In the genomic region with DNA sequence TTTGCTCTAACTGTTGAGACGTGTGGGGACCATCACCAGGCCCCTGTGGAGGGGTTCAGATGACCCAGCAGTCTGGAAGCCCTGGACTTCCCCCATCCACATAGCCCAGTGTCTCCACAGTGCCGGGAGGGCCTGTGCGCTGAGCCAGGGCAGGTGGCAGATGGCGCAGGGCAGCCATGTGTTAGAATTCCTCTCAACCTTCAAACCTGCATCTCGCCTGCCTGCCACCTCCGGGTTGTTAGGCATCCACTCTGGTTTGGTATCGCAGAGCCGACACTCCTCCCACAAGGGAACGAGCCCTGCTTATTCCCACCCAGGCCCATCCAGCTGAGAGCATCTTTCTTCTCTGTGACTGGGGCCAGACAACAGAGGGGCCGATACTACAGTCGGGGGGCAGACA, we compare ENCODE assay signal across 16 cellular contexts.
DNase-seq lines count a peak whose midpoint lies in the region; ATAC-seq, FAIRE-seq and TF ChIP-seq lines count a peak whose summit lies in the region.
"Had no signal": no experiment of that assay in that cellular context is flagged by ENCODE, and none has a peak within 500 bp of the region (broad histone marks: within the 10 kb centered on the region; RNA-seq: fewer than 3 reads in every experiment).

No MANE protein-coding gene starts in this region.

- H3K36me3 ChIP-seq in BLaER1 treated with 17β-estradiol and CSF1 and Interleukin-3, amounts not matched to agents 10 nM and 100 nM = no peaks in the 10 kb centered on the region
- H3K36me3 ChIP-seq in lower lobe of right lung (peaks cover 11% of the 10 kb centered on the region), osteoblast (ENCODE audit: insufficient read depth, low read length) (no peaks in the 10 kb centered on the region)
- H3K36me3 ChIP-seq: BE2C, HAP-1 had no signal

- H3K4me2 ChIP-seq in BLaER1 treated with 17β-estradiol and CSF1 and Interleukin-3, amounts not matched to agents 10 nM and 100 nM = peak overlapping the region in 8 of 11 experiments; percentile 71 to 94 (median 90); a peak in 14 of 22 replicates
- no peak overlapping the region for H3K4me2 ChIP-seq in osteoblast (ENCODE audit: insufficient read depth, low read length)

- FAIRE-seq in D721Med (lab: Jason Lieb, UNC) = no peak
- FAIRE-seq: A204.1, GM12878, GM19239 had no signal

- intact Hi-C loops in lower lobe of right lung (cut with DNase I) (no loop called here), lower leg skin (cut with DNase I; ENCODE audit: low total_unique reads) (no loop called here)

- H3K4me3 Mint-ChIP-seq in activated T-helper 17 cell treated with anti-CD3 and anti-CD28 coated beads, Interleukin-2, amount 50 U/mL, for 72 hours = no peak overlapping the region
- H3K4me3 Mint-ChIP-seq: CD14-positive monocyte; CD4-positive, alpha-beta memory T cell had no signal

- peaks cover 4% of the 10 kb centered on the region for H3K9me3 Mint-ChIP-seq in activated T-helper 17 cell treated with anti-CD3 and anti-CD28 coated beads, Interleukin-2, amount 50 U/mL, for 72 hours

- H3K27me3 Mint-ChIP-seq in activated T-helper 17 cell treated with anti-CD3 and anti-CD28 coated beads, Interleukin-2, amount 50 U/mL, for 72 hours = no peaks in the 10 kb centered on the region
- H3K27me3 Mint-ChIP-seq: CD4-positive, alpha-beta memory T cell had no signal

- no peaks in the 10 kb centered on the region for H3K9me3 ChIP-seq in BLaER1 treated with 17β-estradiol and CSF1 and Interleukin-3, amounts not matched to agents 10 nM and 100 nM (replicated peaks in 1 of 11)
- H3K9me3 ChIP-seq in lower lobe of right lung (no peaks in the 10 kb centered on the region), osteoblast (ENCODE audit: low read depth, low read length) (no peaks in the 10 kb centered on the region)
- H3K9me3 ChIP-seq: BE2C, HAP-1 had no signal

- H4K20me1 ChIP-seq in BLaER1 treated with 17β-estradiol and CSF1 and Interleukin-3, amounts not matched to agents 10 nM and 100 nM = peaks cover 0 to 4% (median 0%) of the 10 kb centered on the region in 11 experiments; a peak in 1 of 22 replicates
- no peaks in the 10 kb centered on the region for H4K20me1 ChIP-seq in osteoblast (ENCODE audit: insufficient read depth, low read length)

- H3K27ac ChIP-seq in BLaER1 treated with 17β-estradiol and CSF1 and Interleukin-3, amounts not matched to agents 10 nM and 100 nM = peak overlapping the region in 2 of 11 experiments; percentile 33 to 49; a peak in 3 of 22 replicates
- H3K27ac ChIP-seq in lower lobe of right lung = no peak overlapping the region
- no peak overlapping the region for H3K27ac ChIP-seq in osteoblast (ENCODE audit: low read depth, low read length)

- H3K36me3 Mint-ChIP-seq in activated T-helper 17 cell treated with anti-CD3 and anti-CD28 coated beads, Interleukin-2, amount 50 U/mL, for 72 hours (ENCODE audit: low read depth) = no peaks in the 10 kb centered on the region
- H3K36me3 Mint-ChIP-seq: CD4-positive, alpha-beta memory T cell had no signal

- no peak overlapping the region for H3K4me3 ChIP-seq in BLaER1 treated with 17β-estradiol and CSF1 and Interleukin-3, amounts not matched to agents 10 nM and 100 nM
- no peak overlapping the region for H3K4me3 ChIP-seq in lower lobe of right lung
- H3K4me3 ChIP-seq in osteoblast (ENCODE audit: insufficient read depth, low read length) = no peak overlapping the region
- no peak overlapping the region for H3K4me3 ChIP-seq in lower leg skin (ENCODE audit: low read depth, poor library complexity, severe bottlenecking)
- H3K4me3 ChIP-seq: GM12878, HAP-1 had no signal

- H3K9ac ChIP-seq in BLaER1 treated with 17β-estradiol and CSF1 and Interleukin-3, amounts not matched to agents 10 nM and 100 nM = peak overlapping the region in 2 of 11 experiments; percentile 4 to 47; a peak in 3 of 22 replicates

- no peak for ATAC-seq in activated T-helper 17 cell treated with anti-CD3 and anti-CD28 coated beads, Interleukin-2, amount 50 U/mL, for 72 hours (replicated peaks)
- no peak for ATAC-seq in lower lobe of right lung
- ATAC-seq: GM12878 had no signal

- WGBS in lower leg skin, 2 donors = 93 to 98% methylated on average over 11 of the region's 11 CpGs

- peaks cover 31 to 98% (median 91%) of the 10 kb centered on the region in 10 experiments for H3K4me1 ChIP-seq in BLaER1 treated with 17β-estradiol and CSF1 and Interleukin-3, amounts not matched to agents 10 nM and 100 nM
- peaks cover 5% of the 10 kb centered on the region for H3K4me1 ChIP-seq in lower lobe of right lung
- no peaks in the 10 kb centered on the region for H3K4me1 ChIP-seq in osteoblast (ENCODE audit: insufficient read depth, low read length)
- H3K4me1 ChIP-seq: HAP-1 had no signal

- H3K27ac Mint-ChIP-seq in activated T-helper 17 cell treated with anti-CD3 and anti-CD28 coated beads, Interleukin-2, amount 50 U/mL, for 72 hours = peak overlapping the region; percentile 63

- TF ChIP-seq CTCF in lower lobe of right lung (IDR thresholded peaks at IDR 0.05) (no peak), osteoblast (IDR thresholded peaks at IDR 0.05; ENCODE audit: extremely low read depth, low read depth, low read length) (no peak), D721Med (IDR thresholded peaks at IDR 0.05; ENCODE audit: insufficient read depth, missing control alignments) (no peak), lower leg skin (IDR thresholded peaks at IDR 0.05) (no peak)

- H3K4me1 Mint-ChIP-seq in activated T-helper 17 cell treated with anti-CD3 and anti-CD28 coated beads, Interleukin-2, amount 50 U/mL, for 72 hours = peaks cover 10% of the 10 kb centered on the region
- H3K4me1 Mint-ChIP-seq: CD14-positive monocyte; CD4-positive, alpha-beta memory T cell had no signal

- DNase-seq in lower lobe of right lung = peak; percentile 35
- peak; percentile 44 for DNase-seq in osteoblast (ENCODE audit: insufficient read length, low spot score, missing footprints)
- no peak for DNase-seq in D721Med (ENCODE audit: insufficient read length, low spot score)
- DNase-seq in stimulated activated CD4-positive, alpha-beta T cell treated with anti-CD3 and anti-CD28 coated beads, Interleukin-15, amount 100 ng/mL, for 24 hours = no peak
- no peak for DNase-seq in lower leg skin (ENCODE audit: low spot score in 2 of 2)
- DNase-seq: ACHN; BE2C; CD4-positive, alpha-beta memory T cell; DMS79 treated with DMSO at 0.1 percent for 48 hours had no signal

- no peak for TF ChIP-seq POLR2A in lower leg skin (IDR thresholded peaks at IDR 0.05)

- H3K27me3 ChIP-seq in BLaER1 treated with 17β-estradiol and CSF1 and Interleukin-3, amounts not matched to agents 10 nM and 100 nM = peaks cover 0 to 40% (median 0%) of the 10 kb centered on the region in 11 experiments; a peak in 7 of 22 replicates
- H3K27me3 ChIP-seq in lower lobe of right lung (ENCODE audit: low read depth) (no peaks in the 10 kb centered on the region), osteoblast (ENCODE audit: insufficient read depth, low read length) (no peaks in the 10 kb centered on the region)

- no peak overlapping the region for H2AFZ ChIP-seq in osteoblast (ENCODE audit: low read length)

- no peaks in the 10 kb centered on the region for H3K79me2 ChIP-seq in osteoblast (ENCODE audit: insufficient read depth, low read length)

Comparison
In these comparisons a context has a peak if more than half of its experiments do, and no peak if none do; other contexts are left out.
1. DNase-seq: peak in lower lobe of right lung (single experiment) and osteoblast (single experiment); none in D721Med (single experiment), stimulated activated CD4-positive, alpha-beta T cell treated with anti-CD3 and anti-CD28 coated beads, Interleukin-15, amount 100 ng/mL, for 24 hours (single experiment) and lower leg skin (0 of 2).